ENCODE assay signal across 17 cellular contexts in the genomic region with DNA sequence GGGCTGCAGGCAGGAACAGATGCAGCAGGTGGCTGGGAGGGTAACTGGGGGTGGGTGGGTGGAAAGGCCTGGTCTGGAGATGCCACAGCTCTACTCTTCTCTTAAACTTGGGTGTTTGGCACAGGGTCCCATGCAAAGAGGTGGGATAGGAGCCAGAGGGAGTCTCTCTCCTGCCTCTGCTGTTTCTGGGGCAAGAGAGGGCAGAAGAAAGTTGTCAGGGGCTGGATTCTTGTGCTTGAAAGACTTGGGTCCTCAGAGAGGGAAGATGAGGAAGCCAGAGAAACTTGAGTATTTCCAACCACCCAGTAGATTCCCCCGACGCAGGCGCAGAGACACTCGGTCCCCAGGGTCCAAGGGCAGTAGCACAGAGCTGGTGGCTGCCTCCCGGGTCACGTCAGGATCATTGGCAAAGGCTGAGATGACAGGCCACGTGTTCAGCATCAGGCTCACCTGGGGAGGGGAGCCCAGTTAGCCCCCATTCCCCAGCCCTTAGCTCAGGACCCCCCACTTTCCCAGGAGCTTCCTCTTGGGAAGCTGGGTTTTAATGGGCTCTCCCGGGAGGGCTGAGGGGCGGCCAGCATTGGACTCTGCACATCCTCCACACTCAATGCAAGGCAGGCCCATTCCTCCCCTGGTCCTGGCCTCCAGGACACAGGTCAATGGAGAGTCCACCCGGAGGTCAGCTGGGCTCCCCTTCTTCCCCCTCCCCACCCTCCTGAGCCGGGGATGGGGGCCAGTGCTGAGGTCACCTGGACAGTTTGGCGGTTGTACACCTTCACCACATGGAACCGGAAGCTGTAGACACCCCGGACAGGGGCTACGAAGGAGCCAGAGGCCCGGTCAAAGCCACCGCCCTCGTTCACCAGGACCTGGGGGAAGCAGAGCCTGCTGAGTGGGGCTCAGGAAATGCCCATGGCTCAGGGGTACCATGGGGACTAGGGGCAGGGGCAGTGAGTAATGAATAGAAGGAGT. TPM values are rescaled to one million over a fixed set of nuclear protein-coding genes. Genes with fewer than 3 reads are reported as not detected.
DNase-seq lines count a peak whose midpoint lies in the region; ATAC-seq and TF ChIP-seq lines count a peak whose summit lies in the region.
"Had no signal": no experiment of that assay in that cellular context is flagged by ENCODE, and none has a peak within 500 bp of the region (broad histone marks: within the 10 kb centered on the region; RNA-seq: fewer than 3 reads in every experiment).

No MANE protein-coding gene starts in this region.

- H3K27me3 ChIP-seq in right lobe of liver: no peaks in the 10 kb centered on the region
- H3K27me3 ChIP-seq: heart left ventricle, left lung, upper lobe of left lung had no signal

- H3K9me3 Mint-ChIP-seq in activated CD8-positive, alpha-beta T cell treated with anti-CD3 and anti-CD28 coated beads, Interleukin-2, amount 10 ng/mL, durations not matched to agents 7 days and 5 days (ENCODE audit: insufficient read depth): no peaks in the 10 kb centered on the region
- H3K9me3 Mint-ChIP-seq in activated CD8-positive, alpha-beta T cell treated with anti-CD3 and anti-CD28 coated beads for 36 hours: no peaks in the 10 kb centered on the region
- H3K9me3 Mint-ChIP-seq in activated CD8-positive, alpha-beta memory T cell treated with anti-CD3 and anti-CD28 coated beads, Interleukin-2, amount 10 ng/mL, durations not matched to agents 7 days and 5 days (ENCODE audit: low read depth): no peaks in the 10 kb centered on the region
- H3K9me3 Mint-ChIP-seq in stimulated activated memory B cell treated with anti-CD40 and anti-IgM and Interleukin-4, amounts not matched to agents 10 μg/mL and 1 μg/mL and 100 μg/mL, for 72 hours: no peaks in the 10 kb centered on the region

- DNase-seq in activated CD8-positive, alpha-beta T cell treated with anti-CD3 and anti-CD28 coated beads, Interleukin-2, amount 10 ng/mL, durations not matched to agents 7 days and 5 days: no peak
- DNase-seq in activated CD8-positive, alpha-beta T cell treated with anti-CD3 and anti-CD28 coated beads for 36 hours: no peak
- no peak for DNase-seq in activated CD8-positive, alpha-beta memory T cell treated with anti-CD3 and anti-CD28 coated beads, Interleukin-2, amount 10 ng/mL, durations not matched to agents 7 days and 5 days
- DNase-seq in right lobe of liver: peak; percentile 34 to 84 (median 80)
- DNase-seq in stimulated activated CD4-positive, alpha-beta T cell treated with anti-CD3 and anti-CD28 coated beads, Interleukin-12 subunit alpha, Interleukin-12 subunit beta, amount 100 ng/mL, for 4 hours: no peak
- no peak for DNase-seq in NAMALWA (ENCODE audit: low spot score)
- DNase-seq: ACHN, DMS 273 treated with DMSO at 0.1 percent for 48 hours, KBM-7, NCI-H774, occipital lobe had no signal

- no peak overlapping the region for H3K4me3 ChIP-seq in right lobe of liver
- H3K4me3 ChIP-seq: heart left ventricle, left lung, upper lobe of left lung had no signal

- intact Hi-C loops in activated CD8-positive, alpha-beta T cell treated with anti-CD3 and anti-CD28 coated beads for 36 hours (cut with micrococcal nuclease): no loop called here
- intact Hi-C loops in right lobe of liver (cut with DNase I): no loop called here

- WGBS in right lobe of liver (ENCODE audit: insufficient coverage, low coverage, low lambda C conversion rate, missing lambda C conversion rate): 41% methylated on average over 7 of the region's 18 CpGs

- no peak for TF ChIP-seq CTCF in activated CD8-positive, alpha-beta T cell treated with anti-CD3 and anti-CD28 coated beads for 36 hours (IDR thresholded peaks at IDR 0.05)
- TF ChIP-seq CTCF in right lobe of liver (IDR thresholded peaks at IDR 0.05): no peak

- no peak for ATAC-seq in activated CD8-positive, alpha-beta T cell treated with anti-CD3 and anti-CD28 coated beads, Interleukin-2, amount 10 ng/mL, durations not matched to agents 7 days and 5 days
- no peak for ATAC-seq in activated CD8-positive, alpha-beta T cell treated with anti-CD3 and anti-CD28 coated beads for 36 hours
- no peak for ATAC-seq in activated CD8-positive, alpha-beta memory T cell treated with anti-CD3 and anti-CD28 coated beads, Interleukin-2, amount 10 ng/mL, durations not matched to agents 7 days and 5 days
- peak in 1 of 4 donors; percentile 6 for ATAC-seq in right lobe of liver
- ATAC-seq in stimulated activated memory B cell treated with anti-CD40 and anti-IgM and Interleukin-4, amounts not matched to agents 10 μg/mL and 1 μg/mL and 100 μg/mL, for 72 hours: no peak
- no peak for ATAC-seq in GM19328 (IDR thresholded peaks at IDR 0.05; ENCODE audit: unreplicated experiment)
- ATAC-seq: heart left ventricle, left lung, Right ventricle myocardium inferior had no signal

- POLR2A ChIA-PET in activated CD8-positive, alpha-beta T cell treated with anti-CD3 and anti-CD28 coated beads, Interleukin-2, amount 10 ng/mL, durations not matched to agents 7 days and 5 days (lab: Charles Lee): interaction anchor here (1.0 to 5.4 kb wide), 2 partner anchors 14 to 93 kb away, joined by 3 to 185 read pairs; a partner anchor contains a TSS
- POLR2A ChIA-PET in activated CD8-positive, alpha-beta T cell treated with anti-CD3 and anti-CD28 coated beads for 36 hours (lab: Charles Lee): interaction anchor here (1.0 to 7.8 kb wide), 4 partner anchors 14 to 120 kb away, joined by 4 to 82 read pairs (median 40); a partner anchor contains a TSS

- TF ChIP-seq POLR2A in right lobe of liver (IDR thresholded peaks at IDR 0.05): no peak

- peak overlapping the region; percentile 69 for H3K27ac Mint-ChIP-seq in activated CD8-positive, alpha-beta T cell treated with anti-CD3 and anti-CD28 coated beads, Interleukin-2, amount 10 ng/mL, durations not matched to agents 7 days and 5 days
- no peak overlapping the region for H3K27ac Mint-ChIP-seq in activated CD8-positive, alpha-beta T cell treated with anti-CD3 and anti-CD28 coated beads for 36 hours
- H3K27ac Mint-ChIP-seq in activated CD8-positive, alpha-beta memory T cell treated with anti-CD3 and anti-CD28 coated beads, Interleukin-2, amount 10 ng/mL, durations not matched to agents 7 days and 5 days: peak overlapping the region; percentile 56
- peak overlapping the region; percentile 59 for H3K27ac Mint-ChIP-seq in stimulated activated memory B cell treated with anti-CD40 and anti-IgM and Interleukin-4, amounts not matched to agents 10 μg/mL and 1 μg/mL and 100 μg/mL, for 72 hours

- H3K36me3 Mint-ChIP-seq in activated CD8-positive, alpha-beta T cell treated with anti-CD3 and anti-CD28 coated beads, Interleukin-2, amount 10 ng/mL, durations not matched to agents 7 days and 5 days (ENCODE audit: low read depth): peaks cover 14% of the 10 kb centered on the region
- H3K36me3 Mint-ChIP-seq in activated CD8-positive, alpha-beta T cell treated with anti-CD3 and anti-CD28 coated beads for 36 hours (ENCODE audit: low read depth): peaks cover 16% of the 10 kb centered on the region
- H3K36me3 Mint-ChIP-seq in activated CD8-positive, alpha-beta memory T cell treated with anti-CD3 and anti-CD28 coated beads, Interleukin-2, amount 10 ng/mL, durations not matched to agents 7 days and 5 days: peaks cover 13% of the 10 kb centered on the region
- H3K36me3 Mint-ChIP-seq in stimulated activated memory B cell treated with anti-CD40 and anti-IgM and Interleukin-4, amounts not matched to agents 10 μg/mL and 1 μg/mL and 100 μg/mL, for 72 hours: peaks cover 13% of the 10 kb centered on the region

- H3K4me1 Mint-ChIP-seq in activated CD8-positive, alpha-beta T cell treated with anti-CD3 and anti-CD28 coated beads, Interleukin-2, amount 10 ng/mL, durations not matched to agents 7 days and 5 days (ENCODE audit: low read depth): peaks cover 55% of the 10 kb centered on the region
- peaks cover 33% of the 10 kb centered on the region for H3K4me1 Mint-ChIP-seq in activated CD8-positive, alpha-beta T cell treated with anti-CD3 and anti-CD28 coated beads for 36 hours (ENCODE audit: low read depth)
- peaks cover 49% of the 10 kb centered on the region for H3K4me1 Mint-ChIP-seq in activated CD8-positive, alpha-beta memory T cell treated with anti-CD3 and anti-CD28 coated beads, Interleukin-2, amount 10 ng/mL, durations not matched to agents 7 days and 5 days
- H3K4me1 Mint-ChIP-seq in stimulated activated memory B cell treated with anti-CD40 and anti-IgM and Interleukin-4, amounts not matched to agents 10 μg/mL and 1 μg/mL and 100 μg/mL, for 72 hours: peaks cover 23% of the 10 kb centered on the region

- H3K9me3 ChIP-seq in right lobe of liver: no peaks in the 10 kb centered on the region
- H3K9me3 ChIP-seq: heart left ventricle, left lung, upper lobe of left lung had no signal

- no peak overlapping the region for H3K4me3 Mint-ChIP-seq in activated CD8-positive, alpha-beta T cell treated with anti-CD3 and anti-CD28 coated beads, Interleukin-2, amount 10 ng/mL, durations not matched to agents 7 days and 5 days
- no peak overlapping the region for H3K4me3 Mint-ChIP-seq in activated CD8-positive, alpha-beta T cell treated with anti-CD3 and anti-CD28 coated beads for 36 hours
- H3K4me3 Mint-ChIP-seq in activated CD8-positive, alpha-beta memory T cell treated with anti-CD3 and anti-CD28 coated beads, Interleukin-2, amount 10 ng/mL, durations not matched to agents 7 days and 5 days: no peak overlapping the region
- peak overlapping the region; percentile 58 for H3K4me3 Mint-ChIP-seq in stimulated activated memory B cell treated with anti-CD40 and anti-IgM and Interleukin-4, amounts not matched to agents 10 μg/mL and 1 μg/mL and 100 μg/mL, for 72 hours

- H3K27me3 Mint-ChIP-seq in activated CD8-positive, alpha-beta T cell treated with anti-CD3 and anti-CD28 coated beads, Interleukin-2, amount 10 ng/mL, durations not matched to agents 7 days and 5 days (ENCODE audit: low read depth): no peaks in the 10 kb centered on the region
- H3K27me3 Mint-ChIP-seq in activated CD8-positive, alpha-beta T cell treated with anti-CD3 and anti-CD28 coated beads for 36 hours: no peaks in the 10 kb centered on the region
- no peaks in the 10 kb centered on the region for H3K27me3 Mint-ChIP-seq in activated CD8-positive, alpha-beta memory T cell treated with anti-CD3 and anti-CD28 coated beads, Interleukin-2, amount 10 ng/mL, durations not matched to agents 7 days and 5 days
- H3K27me3 Mint-ChIP-seq in stimulated activated memory B cell treated with anti-CD40 and anti-IgM and Interleukin-4, amounts not matched to agents 10 μg/mL and 1 μg/mL and 100 μg/mL, for 72 hours: no peaks in the 10 kb centered on the region

- peak overlapping the region in 2 of 3 donors; percentile 67 to 76 for H3K27ac ChIP-seq in right lobe of liver
- H3K27ac ChIP-seq: left lung had no signal

- CTCF ChIA-PET in activated CD8-positive, alpha-beta T cell treated with anti-CD3 and anti-CD28 coated beads, Interleukin-2, amount 10 ng/mL, durations not matched to agents 7 days and 5 days (lab: Charles Lee): interaction anchor here (17.6 kb wide), 1 partner anchor 91 kb away, joined by 709 read pairs; a partner anchor contains a TSS
- CTCF ChIA-PET in activated CD8-positive, alpha-beta T cell treated with anti-CD3 and anti-CD28 coated beads for 36 hours (lab: Charles Lee): interaction anchor here (1.1 to 11.4 kb wide), 5 partner anchors 9 to 320 kb away, joined by 3 to 454 read pairs (median 3); a partner anchor contains a TSS
- CTCF ChIA-PET in activated CD8-positive, alpha-beta memory T cell treated with anti-CD3 and anti-CD28 coated beads, Interleukin-2, amount 10 ng/mL, durations not matched to agents 7 days and 5 days (lab: Charles Lee): interaction anchor here (0.9 to 16.8 kb wide), 2 partner anchors 9 to 98 kb away, joined by 3 to 854 read pairs; a partner anchor contains a TSS

- H3K36me3 ChIP-seq in right lobe of liver: peaks cover 0 to 9% (median 4%) of the 10 kb centered on the region in 4 donors

- peaks cover 0 to 62% (median 24%) of the 10 kb centered on the region in 4 donors for H3K4me1 ChIP-seq in right lobe of liver

RNA-seq across cellular contexts. Expression of a gene that starts 1.6 kb away (rescaled TPM):
- total RNA-seq in activated CD8-positive, alpha-beta T cell treated with anti-CD3 and anti-CD28 coated beads, Interleukin-2, amount 10 ng/mL, durations not matched to agents 7 days and 5 days: 1 to 10 TPM; 1.1 to 1.3 TPM
- total RNA-seq in activated CD8-positive, alpha-beta T cell treated with anti-CD3 and anti-CD28 coated beads for 36 hours: 1 to 10 TPM; 2.9 TPM
- total RNA-seq in activated CD8-positive, alpha-beta memory T cell treated with anti-CD3 and anti-CD28 coated beads, Interleukin-2, amount 10 ng/mL, durations not matched to agents 7 days and 5 days: 1 to 10 TPM; 5.0 to 7.1 TPM
- total RNA-seq in right lobe of liver: 1 to 10 TPM in 4 of 6 experiments, under 1 TPM in 2; 0.74 to 1.8 (median 1.2) TPM

RNA-seq across cellular contexts. Expression of a gene that starts 1.9 kb away (rescaled TPM):
- 10 to 100 TPM; 55.4 to 58.9 TPM for total RNA-seq in activated CD8-positive, alpha-beta T cell treated with anti-CD3 and anti-CD28 coated beads, Interleukin-2, amount 10 ng/mL, durations not matched to agents 7 days and 5 days
- total RNA-seq in activated CD8-positive, alpha-beta T cell treated with anti-CD3 and anti-CD28 coated beads for 36 hours: 10 to 100 TPM; 47.5 to 51.7 TPM
- 10 to 100 TPM; 73.3 to 81.2 TPM for total RNA-seq in activated CD8-positive, alpha-beta memory T cell treated with anti-CD3 and anti-CD28 coated beads, Interleukin-2, amount 10 ng/mL, durations not matched to agents 7 days and 5 days
- total RNA-seq in right lobe of liver: 10 to 100 TPM; 19.6 to 24.9 (median 21.4) TPM

RNA-seq across cellular contexts. Expression of a gene that starts 14.8 kb away (rescaled TPM):
- total RNA-seq in activated CD8-positive, alpha-beta T cell treated with anti-CD3 and anti-CD28 coated beads, Interleukin-2, amount 10 ng/mL, durations not matched to agents 7 days and 5 days: 10 to 100 TPM; 47.6 to 58.6 TPM
- total RNA-seq in activated CD8-positive, alpha-beta T cell treated with anti-CD3 and anti-CD28 coated beads for 36 hours: 10 to 100 TPM; 43.6 to 55.5 TPM
- 10 to 100 TPM; 45.6 to 45.9 TPM for total RNA-seq in activated CD8-positive, alpha-beta memory T cell treated with anti-CD3 and anti-CD28 coated beads, Interleukin-2, amount 10 ng/mL, durations not matched to agents 7 days and 5 days
- total RNA-seq in right lobe of liver: 10 to 100 TPM; 24.9 to 32.8 (median 28.3) TPM

RNA-seq across cellular contexts. Expression of a gene that starts 29.0 kb away (rescaled TPM):
- under 1 TPM; 0.21 to 0.52 TPM for total RNA-seq in activated CD8-positive, alpha-beta T cell treated with anti-CD3 and anti-CD28 coated beads, Interleukin-2, amount 10 ng/mL, durations not matched to agents 7 days and 5 days
- under 1 TPM; 0.05 to 0.27 TPM for total RNA-seq in activated CD8-positive, alpha-beta T cell treated with anti-CD3 and anti-CD28 coated beads for 36 hours
- total RNA-seq in activated CD8-positive, alpha-beta memory T cell treated with anti-CD3 and anti-CD28 coated beads, Interleukin-2, amount 10 ng/mL, durations not matched to agents 7 days and 5 days: under 1 TPM; 0.05 to 0.50 TPM
- total RNA-seq in right lobe of liver: 1 to 10 TPM; 1.8 to 6.1 (median 2.7) TPM

RNA-seq across cellular contexts. Expression of a gene that starts 59.8 kb away (rescaled TPM):
- not detected for total RNA-seq in activated CD8-positive, alpha-beta T cell treated with anti-CD3 and anti-CD28 coated beads, Interleukin-2, amount 10 ng/mL, durations not matched to agents 7 days and 5 days
- total RNA-seq in activated CD8-positive, alpha-beta T cell treated with anti-CD3 and anti-CD28 coated beads for 36 hours: 1 to 10 TPM; 1.3 to 2.0 TPM
- 1 to 10 TPM in 1 of 2 experiments, not detected in 1; 1.3 TPM for total RNA-seq in activated CD8-positive, alpha-beta memory T cell treated with anti-CD3 and anti-CD28 coated beads, Interleukin-2, amount 10 ng/mL, durations not matched to agents 7 days and 5 days
- 1 to 10 TPM; 1.0 to 3.7 (median 2.0) TPM for total RNA-seq in right lobe of liver

Comparison
In these comparisons a context has a peak if more than half of its experiments do, and no peak if none do; other contexts are left out.
1. DNase-seq: peak in right lobe of liver (3 of 3); none in activated CD8-positive, alpha-beta T cell treated with anti-CD3 and anti-CD28 coated beads, Interleukin-2, amount 10 ng/mL, durations not matched to agents 7 days and 5 days (single experiment), activated CD8-positive, alpha-beta T cell treated with anti-CD3 and anti-CD28 coated beads for 36 hours (single experiment), activated CD8-positive, alpha-beta memory T cell treated with anti-CD3 and anti-CD28 coated beads, Interleukin-2, amount 10 ng/mL, durations not matched to agents 7 days and 5 days (single experiment), stimulated activated CD4-positive, alpha-beta T cell treated with anti-CD3 and anti-CD28 coated beads, Interleukin-12 subunit alpha, Interleukin-12 subunit beta, amount 100 ng/mL, for 4 hours (single experiment) and NAMALWA (single experiment).